In genomic region chr10:59682986-59683937, GRCh38 we compare ENCODE assay signal across 3 cellular contexts.
TF ChIP-seq lines count a peak whose summit lies in the region.

No MANE protein-coding gene starts in this region.

TF ChIP-seq in SK-N-SH, 30 proteins besides CTCF, POLR2A, EP300 and RAD21 (continued from another document and continues in another):
- TF ChIP-seq, protein P1, sequence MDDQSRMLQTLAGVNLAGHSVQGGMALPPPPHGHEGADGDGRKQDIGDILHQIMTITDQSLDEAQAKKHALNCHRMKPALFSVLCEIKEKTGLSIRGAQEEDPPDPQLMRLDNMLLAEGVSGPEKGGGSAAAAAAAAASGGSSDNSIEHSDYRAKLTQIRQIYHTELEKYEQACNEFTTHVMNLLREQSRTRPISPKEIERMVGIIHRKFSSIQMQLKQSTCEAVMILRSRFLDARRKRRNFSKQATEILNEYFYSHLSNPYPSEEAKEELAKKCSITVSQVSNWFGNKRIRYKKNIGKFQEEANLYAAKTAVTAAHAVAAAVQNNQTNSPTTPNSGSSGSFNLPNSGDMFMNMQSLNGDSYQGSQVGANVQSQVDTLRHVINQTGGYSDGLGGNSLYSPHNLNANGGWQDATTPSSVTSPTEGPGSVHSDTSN (IDR thresholded peaks at IDR 0.05) = peak; percentile 23; the same call in 1 of the 2 replicates
- no peak for TF ChIP-seq ZBTB33 (IDR thresholded peaks at IDR 0.05; ENCODE audit: borderline replicate concordance, low read depth)
- TF ChIP-seq NRF1 (IDR thresholded peaks at IDR 0.05; ENCODE audit: low read depth, low read length) = no peak
- TF ChIP-seq RFX5 (IDR thresholded peaks at IDR 0.05; ENCODE audit: low read length) = no peak
- TF ChIP-seq JUND (IDR thresholded peaks at IDR 0.05) = no peak
- no peak for TF ChIP-seq EZH2phosphoT487 (IDR thresholded peaks at IDR 0.05; ENCODE audit: borderline replicate concordance, low read depth)
- no peak for TF ChIP-seq SMC3 (IDR thresholded peaks at IDR 0.05; ENCODE audit: low read depth, low read length)
- TF ChIP-seq NFIC (IDR thresholded peaks at IDR 0.05; ENCODE audit: borderline replicate concordance) = no peak
- no peak for TF ChIP-seq POLR2AphosphoS5 (IDR thresholded peaks at IDR 0.05; ENCODE audit: low read depth, low read length)
- no peak for TF ChIP-seq RXRA (IDR thresholded peaks at IDR 0.05; ENCODE audit: borderline replicate concordance, low read depth)
- TF ChIP-seq, protein P2, sequence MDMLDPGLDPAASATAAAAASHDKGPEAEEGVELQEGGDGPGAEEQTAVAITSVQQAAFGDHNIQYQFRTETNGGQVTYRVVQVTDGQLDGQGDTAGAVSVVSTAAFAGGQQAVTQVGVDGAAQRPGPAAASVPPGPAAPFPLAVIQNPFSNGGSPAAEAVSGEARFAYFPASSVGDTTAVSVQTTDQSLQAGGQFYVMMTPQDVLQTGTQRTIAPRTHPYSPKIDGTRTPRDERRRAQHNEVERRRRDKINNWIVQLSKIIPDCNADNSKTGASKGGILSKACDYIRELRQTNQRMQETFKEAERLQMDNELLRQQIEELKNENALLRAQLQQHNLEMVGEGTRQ (IDR thresholded peaks at IDR 0.05; ENCODE audit: borderline replicate concordance, low read depth, low read length) = no peak
- no peak for TF ChIP-seq SIN3A (IDR thresholded peaks at IDR 0.05; ENCODE audit: borderline replicate concordance, low read depth, low read length)
- TF ChIP-seq FOSL2 (IDR thresholded peaks at IDR 0.05; ENCODE audit: borderline replicate concordance, low read depth) = peak; percentile 27; the same call in 1 of the 2 replicates
- TF ChIP-seq ELF1 (IDR thresholded peaks at IDR 0.05) = no peak
- TF ChIP-seq IRF3 (IDR thresholded peaks at IDR 0.05; ENCODE audit: low read depth, low read length) = no peak
- no peak for TF ChIP-seq TEAD4 (IDR thresholded peaks at IDR 0.05; ENCODE audit: borderline replicate concordance, insufficient read depth)
- TF ChIP-seq TCF12 (IDR thresholded peaks at IDR 0.05) = peak; percentile 47
- no peak for TF ChIP-seq RCOR1 (IDR thresholded peaks at IDR 0.05; ENCODE audit: low read length)
- TF ChIP-seq MEF2A (IDR thresholded peaks at IDR 0.05; ENCODE audit: borderline replicate concordance, low read depth) = no peak

TF ChIP-seq in SK-N-SH treated with all-trans-retinoic acid at 6 μM for 48 hours, 23 proteins besides CTCF, POLR2A, EP300 and RAD21 (continued from another document):
- TF ChIP-seq ZC3H10 (CRISPR knock-in tag; IDR thresholded peaks at IDR 0.05) = no peak
- TF ChIP-seq ARNTL (CRISPR knock-in tag; IDR thresholded peaks at IDR 0.05; ENCODE audit: borderline replicate concordance, low read depth) = no peak
- TF ChIP-seq SNAI2 (CRISPR knock-in tag; IDR thresholded peaks at IDR 0.05) = no peak
- TF ChIP-seq, protein P3, sequence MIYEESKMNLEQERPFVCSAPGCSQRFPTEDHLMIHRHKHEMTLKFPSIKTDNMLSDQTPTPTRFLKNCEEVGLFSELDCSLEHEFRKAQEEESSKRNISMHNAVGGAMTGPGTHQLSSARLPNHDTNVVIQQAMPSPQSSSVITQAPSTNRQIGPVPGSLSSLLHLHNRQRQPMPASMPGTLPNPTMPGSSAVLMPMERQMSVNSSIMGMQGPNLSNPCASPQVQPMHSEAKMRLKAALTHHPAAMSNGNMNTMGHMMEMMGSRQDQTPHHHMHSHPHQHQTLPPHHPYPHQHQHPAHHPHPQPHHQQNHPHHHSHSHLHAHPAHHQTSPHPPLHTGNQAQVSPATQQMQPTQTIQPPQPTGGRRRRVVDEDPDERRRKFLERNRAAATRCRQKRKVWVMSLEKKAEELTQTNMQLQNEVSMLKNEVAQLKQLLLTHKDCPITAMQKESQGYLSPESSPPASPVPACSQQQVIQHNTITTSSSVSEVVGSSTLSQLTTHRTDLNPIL (CRISPR knock-in tag; IDR thresholded peaks at IDR 0.05; ENCODE audit: low read depth) = no peak
- TF ChIP-seq ESRRG (CRISPR knock-in tag; IDR thresholded peaks at IDR 0.05) = no peak
- no peak for TF ChIP-seq RARB (CRISPR knock-in tag; IDR thresholded peaks at IDR 0.05)
- no peak for TF ChIP-seq TOX (CRISPR knock-in tag; IDR thresholded peaks at IDR 0.05; ENCODE audit: borderline replicate concordance)
- TF ChIP-seq, protein P4, sequence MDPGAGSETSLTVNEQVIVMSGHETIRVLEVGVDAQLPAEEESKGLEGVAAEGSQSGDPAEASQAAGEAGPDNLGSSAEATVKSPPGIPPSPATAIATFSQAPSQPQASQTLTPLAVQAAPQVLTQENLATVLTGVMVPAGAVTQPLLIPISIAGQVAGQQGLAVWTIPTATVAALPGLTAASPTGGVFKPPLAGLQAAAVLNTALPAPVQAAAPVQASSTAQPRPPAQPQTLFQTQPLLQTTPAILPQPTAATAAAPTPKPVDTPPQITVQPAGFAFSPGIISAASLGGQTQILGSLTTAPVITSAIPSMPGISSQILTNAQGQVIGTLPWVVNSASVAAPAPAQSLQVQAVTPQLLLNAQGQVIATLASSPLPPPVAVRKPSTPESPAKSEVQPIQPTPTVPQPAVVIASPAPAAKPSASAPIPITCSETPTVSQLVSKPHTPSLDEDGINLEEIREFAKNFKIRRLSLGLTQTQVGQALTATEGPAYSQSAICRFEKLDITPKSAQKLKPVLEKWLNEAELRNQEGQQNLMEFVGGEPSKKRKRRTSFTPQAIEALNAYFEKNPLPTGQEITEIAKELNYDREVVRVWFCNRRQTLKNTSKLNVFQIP (CRISPR knock-in tag; IDR thresholded peaks at IDR 0.05; ENCODE audit: borderline replicate concordance, low read depth) = no peak
- no peak for TF ChIP-seq TCF4 (CRISPR knock-in tag; IDR thresholded peaks at IDR 0.05; ENCODE audit: borderline replicate concordance)
- TF ChIP-seq CSDC2 (CRISPR knock-in tag; IDR thresholded peaks at IDR 0.05) = no peak
- TF ChIP-seq ZNF8 (CRISPR knock-in tag; IDR thresholded peaks at IDR 0.05) = no peak
- no peak for TF ChIP-seq ZNF565 (CRISPR knock-in tag; conservative IDR thresholded peaks at IDR 0.05; ENCODE audit: low read depth)

TF ChIP-seq in K562, 482 proteins besides CTCF, POLR2A, EP300 and RAD21 (continued from another document):
- TF ChIP-seq MAFF (IDR thresholded peaks at IDR 0.05; ENCODE audit: low read length) (peak; percentile 35; the same call in 1 of the 2 replicates), ZNF316 (IDR thresholded peaks at IDR 0.05) (peak; percentile 60; the same call in 1 of the 2 replicates), CREM (IDR thresholded peaks at IDR 0.05; ENCODE audit: low read depth) (no peak), NFIC (IDR thresholded peaks at IDR 0.05) (no peak), C11orf30 (IDR thresholded peaks at IDR 0.05; ENCODE audit: low read depth) (peak; percentile 34; the same call in 1 of the 2 replicates), TAF1 (IDR thresholded peaks at IDR 0.05; ENCODE audit: control insufficient read depth, extremely low read depth, insufficient read depth, low read length, severe bottlenecking) (no peak), ZSCAN29 (IDR thresholded peaks at IDR 0.05) (no peak)
